8 cellular contexts compared by ENCODE assay signal in the genomic region with DNA sequence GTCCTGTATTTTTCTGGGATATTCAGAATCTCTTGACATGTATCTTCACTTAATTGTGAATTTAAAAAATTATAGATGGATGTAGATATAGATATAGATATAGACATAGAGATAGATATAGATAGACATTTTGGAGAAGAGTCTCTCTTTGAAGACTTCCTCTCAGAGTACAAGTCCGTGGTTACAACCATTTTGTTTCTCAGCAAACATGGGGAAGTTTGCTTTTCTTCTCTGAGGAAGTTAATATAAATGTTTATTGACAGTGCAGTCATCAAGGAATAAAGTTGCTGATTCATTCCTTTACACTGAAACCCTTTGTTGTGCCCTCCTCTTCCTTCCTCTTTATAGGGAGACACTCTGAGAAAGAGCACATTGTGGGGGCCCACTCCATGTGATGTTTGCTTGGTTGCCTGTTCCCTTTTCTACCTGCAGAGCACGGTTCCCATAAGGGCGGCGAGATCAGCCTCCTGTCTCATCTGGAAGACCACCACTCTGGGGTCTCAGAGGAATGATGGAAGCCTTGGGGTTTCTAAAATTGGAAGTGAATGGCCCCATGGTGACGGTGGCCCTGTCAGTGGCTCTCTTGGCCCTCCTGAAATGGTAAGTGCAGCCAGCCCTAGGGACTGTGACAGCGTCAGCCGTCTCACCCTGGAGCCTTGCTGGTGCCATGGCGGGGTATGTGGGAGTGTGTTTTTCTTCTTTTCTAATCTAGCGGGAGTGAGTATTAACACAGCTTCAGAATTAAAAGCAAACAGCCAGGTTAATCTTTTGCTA. TPM values are rescaled to one million over a fixed set of nuclear protein-coding genes. Genes with fewer than 3 reads are reported as not detected.
DNase-seq lines count a peak whose midpoint lies in the region; ATAC-seq and TF ChIP-seq lines count a peak whose summit lies in the region.

Gene TBXAS1 (plus strand): TSS at position 385 of the 774 bp plus-strand sequence. CDS start 127 bp downstream, at position 512.

- peak; percentile 53 for ATAC-seq in HG03103 (IDR thresholded peaks at IDR 0.05; ENCODE audit: low read depth, unreplicated experiment)
- peak; percentile 73 for ATAC-seq in activated B cell treated with CpG ODN at 0.5 μM for 24 hours (ENCODE audit: low read depth)

- H3K9me3 ChIP-seq in hepatocyte (ENCODE audit: low read depth) (no peaks in the 10 kb centered on the region), smooth muscle cell (replicated peaks; ENCODE audit: low read depth) (no peaks in the 10 kb centered on the region), SJCRH30 (replicated peaks) (no peaks in the 10 kb centered on the region)

- DNase-seq in GM13977 (ENCODE audit: low spot score): peak; percentile 27
- no peak for DNase-seq in activated B cell treated with CpG ODN at 0.5 μM for 24 hours
- DNase-seq in hepatocyte (ENCODE audit: low spot score): peak; percentile 39
- no peak for DNase-seq in smooth muscle cell (lab: John Stamatoyannopoulos, UW; ENCODE audit: unreplicated experiment)
- no peak for DNase-seq in NCI-H524 (lab: John Stamatoyannopoulos, UW)
- DNase-seq in SJCRH30: no peak
- DNase-seq in GM03348 (ENCODE audit: low spot score): no peak

- peaks cover 7% of the 10 kb centered on the region for H3K9me3 Mint-ChIP-seq in activated B cell treated with CpG ODN at 0.5 μM for 24 hours

- H3K27ac ChIP-seq in hepatocyte (peak within 1 kb of the TSS; percentile 82), smooth muscle cell (ENCODE audit: low read depth) (peak within 1 kb of the TSS; percentile 37), SJCRH30 (no peak within 1 kb of the TSS)

- H3K4me3 Mint-ChIP-seq in activated B cell treated with CpG ODN at 0.5 μM for 24 hours: peak within 1 kb of the TSS; percentile 74

- H3K27me3 Mint-ChIP-seq in activated B cell treated with CpG ODN at 0.5 μM for 24 hours: no peaks in the 10 kb centered on the region

- H3K79me2 ChIP-seq in hepatocyte (no peaks in the 10 kb centered on the region), smooth muscle cell (ENCODE audit: low read depth) (no peaks in the 10 kb centered on the region)

- H3K4me1 ChIP-seq in hepatocyte (ENCODE audit: insufficient read depth) (peaks cover 30% of the 10 kb centered on the region), smooth muscle cell (ENCODE audit: low read depth) (no peaks in the 10 kb centered on the region), SJCRH30 (no peaks in the 10 kb centered on the region)

- no peak within 1 kb of the TSS for H3K9ac ChIP-seq in smooth muscle cell (ENCODE audit: low read depth)

- H3K27me3 ChIP-seq in hepatocyte (no peaks in the 10 kb centered on the region), smooth muscle cell (ENCODE audit: low read depth) (no peaks in the 10 kb centered on the region), SJCRH30 (no peaks in the 10 kb centered on the region; the same call in 1 of the 2 replicates)

- H3K4me1 Mint-ChIP-seq in activated B cell treated with CpG ODN at 0.5 μM for 24 hours: peaks cover 34% of the 10 kb centered on the region

- intact Hi-C loops in activated B cell treated with CpG ODN at 0.5 μM for 24 hours (cut with micrococcal nuclease): loop anchor here (2.0 kb wide), 1 partner anchor 52 kb away; the partner anchor contains the start of gene HIPK2

- no peaks in the 10 kb centered on the region for H3K9me2 ChIP-seq in hepatocyte (replicated peaks; ENCODE audit: insufficient read depth)

- TF ChIP-seq CTCF in GM13977 (IDR thresholded peaks at IDR 0.05; ENCODE audit: extremely low read depth, insufficient read depth, missing control alignments): no peak
- no peak for TF ChIP-seq CTCF in activated B cell treated with CpG ODN at 0.5 μM for 24 hours (IDR thresholded peaks at IDR 0.05)
- TF ChIP-seq CTCF in hepatocyte (IDR thresholded peaks at IDR 0.05; ENCODE audit: poor library complexity): no peak
- TF ChIP-seq CTCF in smooth muscle cell (IDR thresholded peaks at IDR 0.05; ENCODE audit: borderline replicate concordance, insufficient read depth, poor library complexity, severe bottlenecking): no peak

- H2AFZ ChIP-seq in hepatocyte: peak within 1 kb of the TSS; percentile 21
- no peak within 1 kb of the TSS for H2AFZ ChIP-seq in smooth muscle cell (ENCODE audit: low read depth)

- POLR2A ChIA-PET in activated B cell treated with CpG ODN at 0.5 μM for 24 hours (lab: Charles Lee): no interaction called here

- CTCF ChIA-PET in activated B cell treated with CpG ODN at 0.5 μM for 24 hours (lab: Charles Lee): no interaction called here

- H3K4me3 ChIP-seq in hepatocyte: no peak within 1 kb of the TSS
- H3K4me3 ChIP-seq in smooth muscle cell: peak within 1 kb of the TSS; percentile 1
- H3K4me3 ChIP-seq in SJCRH30: no peak within 1 kb of the TSS

- H3K27ac Mint-ChIP-seq in activated B cell treated with CpG ODN at 0.5 μM for 24 hours: peak within 1 kb of the TSS; percentile 76

- H4K20me1 ChIP-seq in hepatocyte (ENCODE audit: insufficient read depth, poor library complexity, severe bottlenecking) (no peaks in the 10 kb centered on the region), smooth muscle cell (ENCODE audit: low read depth) (no peaks in the 10 kb centered on the region)

- H3K36me3 Mint-ChIP-seq in activated B cell treated with CpG ODN at 0.5 μM for 24 hours (ENCODE audit: low read depth): no peaks in the 10 kb centered on the region

- in situ Hi-C loops in GM13977 (cut with MboI; ENCODE audit: low pct_unique_long_range_greater_than_20kb, low sequenced_read_pairs, unreplicated experiment): no loop called here

- H3F3A ChIP-seq in smooth muscle cell (ENCODE audit: low read depth): peaks cover 7% of the 10 kb centered on the region

- H3K36me3 ChIP-seq in hepatocyte (replicated peaks; ENCODE audit: insufficient read depth, low read depth) (no peaks in the 10 kb centered on the region), smooth muscle cell (ENCODE audit: low read depth) (no peaks in the 10 kb centered on the region), SJCRH30 (no peaks in the 10 kb centered on the region)

- 67% methylated on average over 9 of the region's 9 CpGs for WGBS in hepatocyte (ENCODE audit: low lambda C conversion rate, missing lambda C conversion rate)
- WGBS in smooth muscle cell (ENCODE audit: low lambda C conversion rate): 65% methylated on average over 9 of the region's 9 CpGs

- H3K4me2 ChIP-seq in hepatocyte (peak within 1 kb of the TSS; percentile 49), smooth muscle cell (peak within 1 kb of the TSS; percentile 4)

RNA-seq across cellular contexts. Expression of gene TBXAS1, which starts in this region (rescaled TPM):
- total RNA-seq in activated B cell treated with CpG ODN at 0.5 μM for 24 hours (2.0 and 3.8 TPM in 2 replicates), hepatocyte (4.7 and 11.5 TPM in 2 replicates), smooth muscle cell (not detected in 2 replicates)
- polyA plus RNA-seq in hepatocyte (3.9 and 4.1 TPM in 2 replicates), smooth muscle cell (0.27 and 0.51 TPM in 2 replicates)
- 2.9 and 3.2 TPM in 2 replicates for total RNA-seq in SJCRH30 (2014; rRNA removed; shearing (Covaris generic))

Comparison
In these comparisons a context has a peak if more than half of its experiments do, and no peak if none do; other contexts are left out.
1. DNase-seq: peak in GM13977 (single experiment) and hepatocyte (single experiment); none in activated B cell treated with CpG ODN at 0.5 μM for 24 hours (single experiment), smooth muscle cell (single experiment), NCI-H524 (0 of 2), SJCRH30 (0 of 2) and GM03348 (single experiment).